20 cellular contexts compared by ENCODE assay signal in genomic region chr4:17366496-17366895, GRCh38.
DNase-seq lines count a peak whose midpoint lies in the region; ATAC-seq and TF ChIP-seq lines count a peak whose summit lies in the region.
"Had no signal": no experiment of that assay in that cellular context is flagged by ENCODE, and none has a peak within 500 bp of the region (broad histone marks: within the 10 kb centered on the region; RNA-seq: fewer than 3 reads in every experiment).

No MANE protein-coding gene starts in this region.

- no peak overlapping the region for H2AFZ ChIP-seq in fibroblast of lung (ENCODE audit: low read length)

- H3K36me3 ChIP-seq in fibroblast of lung (ENCODE audit: control insufficient read depth, insufficient read depth, low read length), result no peaks in the 10 kb centered on the region
- H3K36me3 ChIP-seq: BLaER1 had no signal

- intact Hi-C loops in left cardiac atrium (cut with DNase I), result no loop called here
- intact Hi-C loops in cardiac septum (cut with DNase I), result no loop called here

- in situ Hi-C loops in astrocyte of the cerebellum (cut with HindIII; ENCODE audit: low sequenced_read_pairs), result no loop called here

- ATAC-seq in left cardiac atrium, result peak; percentile 71 to 78
- no peak for ATAC-seq in GM19467 (IDR thresholded peaks at IDR 0.05; ENCODE audit: unreplicated experiment)

- no peaks in the 10 kb centered on the region for H3K27me3 ChIP-seq in fibroblast of lung (ENCODE audit: control insufficient read depth, insufficient read depth, low read length)
- H3K27me3 ChIP-seq: BLaER1 had no signal

- no peak overlapping the region for H3K27ac ChIP-seq in fibroblast of lung (ENCODE audit: insufficient read depth, low read length)
- H3K27ac ChIP-seq: BLaER1 had no signal

- H3K4me3 ChIP-seq in astrocyte of the cerebellum (ENCODE audit: low read depth, low read length) (no peak overlapping the region), fibroblast of lung (replicated peaks in 1 of 4; ENCODE audit: control extremely low read depth in 1 of 4, insufficient read depth in 1 of 4, low read depth in 3 of 4, low read length in 4 of 4) (no peak overlapping the region)
- H3K4me3 ChIP-seq: BLaER1 had no signal

- no peaks in the 10 kb centered on the region for H3K79me2 ChIP-seq in fibroblast of lung (ENCODE audit: control insufficient read depth, insufficient read depth, low read length)

- TF ChIP-seq CTCF in astrocyte of the cerebellum (IDR thresholded peaks at IDR 0.05; ENCODE audit: low read depth, low read length, missing control alignments) (no peak), fibroblast of lung (conservative IDR thresholded peaks at IDR 0.05 in 1 of 2, IDR thresholded peaks at IDR 0.05 in 1 of 2; ENCODE audit: low read depth in 1 of 2, low read length in 2 of 2) (no peak)

- H3K9me3 ChIP-seq in fibroblast of lung (ENCODE audit: control insufficient read depth, insufficient read depth, low read depth, low read length), result no peaks in the 10 kb centered on the region
- H3K9me3 ChIP-seq: BLaER1 had no signal

- no peak for DNase-seq in left cardiac atrium
- no peak for DNase-seq in cardiac septum (ENCODE audit: low spot score)
- DNase-seq in astrocyte of the cerebellum (ENCODE audit: low read depth), result peak; percentile 59
- peak; percentile 8 to 84 for DNase-seq in fibroblast of lung (ENCODE audit: low read depth in 2 of 2)
- no peak for DNase-seq in DMS153 (lab: John Stamatoyannopoulos, UW)
- DNase-seq in T1000 (lab: John Stamatoyannopoulos, UW), result no peak
- DNase-seq in activated naive CD4-positive, alpha-beta T cell (lab: John Stamatoyannopoulos, UW), result no peak
- DNase-seq: CD4-positive, alpha-beta memory T cell; EL; H7; KG1; NCI-H1417; NCI-H187; NCI-H2107; NCI-H510A; NCI-H82; OCI-M1; SHP77 treated with DMSO at 0.1 percent for 48 hours had no signal

- no peak overlapping the region for H3K9ac ChIP-seq in fibroblast of lung (ENCODE audit: insufficient read depth, low read length)
- H3K9ac ChIP-seq: BLaER1 had no signal

- H3K4me2 ChIP-seq in fibroblast of lung (ENCODE audit: extremely low read depth, insufficient read depth, low read length), result no peak overlapping the region
- H3K4me2 ChIP-seq: BLaER1 had no signal

- H4K20me1 ChIP-seq in fibroblast of lung (ENCODE audit: control insufficient read depth, extremely low read depth, insufficient read depth, low read length), result no peaks in the 10 kb centered on the region
- H4K20me1 ChIP-seq: BLaER1 had no signal

- H3K4me1 ChIP-seq in fibroblast of lung (ENCODE audit: control insufficient read depth, extremely low read depth, insufficient read depth, low read length), result no peaks in the 10 kb centered on the region
- H3K4me1 ChIP-seq: BLaER1 had no signal

Comparison
In these comparisons a context has a peak if more than half of its experiments do, and no peak if none do; other contexts are left out.
1. DNase-seq: peak in astrocyte of the cerebellum (single experiment) and fibroblast of lung (2 of 2); none in left cardiac atrium (single experiment), cardiac septum (single experiment), DMS153 (single experiment), T1000 (single experiment) and activated naive CD4-positive, alpha-beta T cell (0 of 4).